Comparison of ENCODE assay signal across 26 cellular contexts in genomic region chr9:106906129-106906528, GRCh38. TPM values are rescaled to one million over a fixed set of nuclear protein-coding genes. Genes with fewer than 3 reads are reported as not detected.
"Had no signal": no experiment of that assay in that cellular context is flagged by ENCODE, and none has a peak within 500 bp of the region (broad histone marks: within the 10 kb centered on the region; RNA-seq: fewer than 3 reads in every experiment).

No MANE protein-coding gene starts in this region.

- H3K27ac Mint-ChIP-seq: activated B cell treated with CpG ODN at 0.5 μM for 24 hours; activated CD4-positive, alpha-beta memory T cell treated with anti-CD3 and anti-CD28 coated beads for 36 hours; activated CD4-positive, alpha-beta T cell treated with anti-CD3 and anti-CD28 coated beads, Interleukin-2, amount 10 ng/mL, durations not matched to agents 7 days and 5 days; activated naive CD8-positive, alpha-beta T cell; T-helper 17 cell had no signal

- ATAC-seq: activated T-cell treated with anti-CD3 and anti-CD28 coated beads, Interleukin-2, amount 50 U/mL, for 4 hours; K562; SK-N-SH treated with all-trans-retinoic acid at 6 μM for 48 hours; T-helper 17 cell had no signal

- H3K4me1 ChIP-seq: Peyer's patch, SJSA1 had no signal

- H3K27me3 ChIP-seq: brain microvascular endothelial cell, Peyer's patch, SJSA1 had no signal

- H3K27me3 Mint-ChIP-seq: activated CD4-positive, alpha-beta memory T cell treated with anti-CD3 and anti-CD28 coated beads for 36 hours; activated CD4-positive, alpha-beta T cell treated with anti-CD3 and anti-CD28 coated beads, Interleukin-2, amount 10 ng/mL, durations not matched to agents 7 days and 5 days; T-helper 17 cell had no signal

- DNase-seq: activated B cell treated with CpG ODN at 0.5 μM for 24 hours; activated CD4-positive, alpha-beta memory T cell treated with anti-CD3 and anti-CD28 coated beads for 36 hours; activated CD4-positive, alpha-beta T cell treated with anti-CD3 and anti-CD28 coated beads, Interleukin-2, amount 10 ng/mL, durations not matched to agents 7 days and 5 days; activated CD8-positive, alpha-beta memory T cell treated with anti-CD3 and anti-CD28 coated beads for 24 hours; activated effector memory CD4-positive, alpha-beta T cell treated with anti-CD3 and anti-CD28 coated beads, Interleukin-2, amount 50 U/mL, for 16 hours; activated naive CD4-positive, alpha-beta T cell treated with Interleukin-2 at 50 U/mL for 16 hours; activated T-cell treated with anti-CD3 and anti-CD28 coated beads, Interleukin-2, amount 50 U/mL, for 4 hours; brain microvascular endothelial cell; Kasumi-1; NCI-H1048; NCI-H146; NCI-H187 treated with DMSO at 0.1 percent for 48 hours; NCI-H2081 treated with DMSO at 0.1 percent for 48 hours; NCI-H510A treated with DMSO at 0.1 percent for 48 hours; NCI-H69; NK-92 treated with Interleukin-12 subunit alpha and Interleukin-12 subunit beta, amount 100 ng/mL, for 24 hours; OCI-M1; Peyer's patch; SHP77; SW 1271; T-helper 17 cell; T-helper 9 cell had no signal

- H3K36me3 Mint-ChIP-seq: activated CD4-positive, alpha-beta memory T cell treated with anti-CD3 and anti-CD28 coated beads for 36 hours; activated naive CD8-positive, alpha-beta T cell had no signal

- H3K4me3 Mint-ChIP-seq: activated B cell treated with CpG ODN at 0.5 μM for 24 hours; activated CD4-positive, alpha-beta memory T cell treated with anti-CD3 and anti-CD28 coated beads for 36 hours; activated CD4-positive, alpha-beta T cell treated with anti-CD3 and anti-CD28 coated beads, Interleukin-2, amount 10 ng/mL, durations not matched to agents 7 days and 5 days; activated naive CD8-positive, alpha-beta T cell; activated T-cell treated with anti-CD3 and anti-CD28 coated beads, Interleukin-2, amount 50 U/mL, for 4 hours; T-helper 17 cell had no signal

- H3K27ac ChIP-seq: brain microvascular endothelial cell, Peyer's patch, SJSA1 had no signal

- H3K4me1 Mint-ChIP-seq: activated B cell treated with CpG ODN at 0.5 μM for 24 hours, T-helper 17 cell had no signal

RNA-seq across cellular contexts. Expression of gene ZNF462, which starts 43.2 kb away (rescaled TPM):
- total RNA-seq: activated B cell treated with CpG ODN at 0.5 μM for 24 hours had no signal
- polyA plus RNA-seq: K562 had no signal
